ENCODE assay signal across 11 cellular contexts in the genomic region with DNA sequence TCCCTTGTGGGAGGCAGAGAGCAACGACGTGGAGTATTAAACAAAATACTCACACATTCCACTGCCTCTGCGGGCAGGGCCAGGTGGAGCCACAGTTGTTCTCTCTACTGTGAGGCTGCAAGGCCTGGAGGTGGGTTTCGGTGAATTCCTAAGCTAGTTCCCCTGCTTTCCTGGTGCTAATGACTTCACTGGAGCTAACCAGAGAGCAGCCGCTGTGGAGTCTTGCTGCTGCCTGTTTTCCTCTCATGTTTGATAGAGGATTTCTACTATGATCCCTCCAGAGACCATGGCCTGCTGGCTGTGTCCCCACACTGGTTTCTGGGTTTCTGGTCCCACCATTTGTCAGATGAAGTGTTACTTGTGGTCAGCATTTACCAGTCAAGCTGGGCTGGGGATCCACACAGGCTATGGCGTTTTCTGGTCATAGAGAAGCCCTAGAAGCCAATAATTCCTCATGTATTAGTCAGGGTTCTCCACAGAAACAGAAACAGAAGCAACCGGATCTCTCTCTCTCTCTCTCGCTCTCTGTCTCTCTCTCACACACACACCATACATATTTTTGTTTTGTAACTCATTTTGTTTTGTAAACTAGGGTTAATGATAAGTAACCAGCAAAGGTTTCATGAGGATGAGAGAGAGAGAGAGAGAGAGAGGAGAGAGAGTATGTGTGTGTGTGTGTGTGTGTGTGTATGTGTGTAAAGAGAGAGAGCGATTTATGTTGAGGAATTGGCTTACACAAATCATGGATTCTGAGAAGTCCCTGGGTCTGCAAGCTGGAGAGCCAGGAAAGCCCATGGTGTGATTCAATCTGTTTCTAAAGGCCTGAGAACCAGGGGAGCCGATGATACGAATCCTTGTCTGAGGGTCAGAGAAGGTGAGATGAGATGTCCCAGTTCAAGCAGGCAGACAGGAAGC.
DNase-seq lines count a peak whose midpoint lies in the region; ATAC-seq, FAIRE-seq and TF ChIP-seq lines count a peak whose summit lies in the region.
"Had no signal": no experiment of that assay in that cellular context is flagged by ENCODE, and none has a peak within 500 bp of the region (broad histone marks: within the 10 kb centered on the region; RNA-seq: fewer than 3 reads in every experiment).

No MANE protein-coding gene starts in this region.

- H3K9ac ChIP-seq in GM23248 (peak overlapping the region; percentile 30; the same call in 1 of the 2 replicates), astrocyte (ENCODE audit: low read length) (peak overlapping the region; percentile 53)

- no peak for TF ChIP-seq CTCF in astrocyte (IDR thresholded peaks at IDR 0.05; ENCODE audit: insufficient read depth, low read depth, low read length)

- H3K4me1 ChIP-seq in GM23248 (ENCODE audit: insufficient read depth) (peaks cover 8% of the 10 kb centered on the region), astrocyte (ENCODE audit: insufficient read depth, low read length) (peaks cover 13% of the 10 kb centered on the region)

- H3K27me3 ChIP-seq in GM23248 (replicated peaks; ENCODE audit: insufficient read depth): no peaks in the 10 kb centered on the region
- no peaks in the 10 kb centered on the region for H3K27me3 ChIP-seq in astrocyte (ENCODE audit: insufficient read depth, low read length)
- no peaks in the 10 kb centered on the region for H3K27me3 ChIP-seq in H7 (ENCODE audit: control insufficient read depth, insufficient read depth, low read length)
- H3K27me3 ChIP-seq: adrenal gland had no signal

- ATAC-seq in stimulated activated memory B cell treated with anti-CD40 and anti-IgM and Interleukin-4, amounts not matched to agents 10 μg/mL and 1 μg/mL and 100 μg/mL, for 72 hours: no peak
- ATAC-seq: activated CD8-positive, alpha-beta T cell treated with anti-CD3 and anti-CD28 coated beads, Interleukin-2, amount 10 ng/mL, durations not matched to agents 7 days and 5 days had no signal

- H3K9me3 Mint-ChIP-seq in astrocyte (ENCODE audit: unreplicated experiment) (no peaks in the 10 kb centered on the region), immature natural killer cell (no peaks in the 10 kb centered on the region)
- peaks cover 3% of the 10 kb centered on the region for H3K9me3 Mint-ChIP-seq in stimulated activated memory B cell treated with anti-CD40 and anti-IgM and Interleukin-4, amounts not matched to agents 10 μg/mL and 1 μg/mL and 100 μg/mL, for 72 hours

- H3K9me2 ChIP-seq in GM23248 (ENCODE audit: insufficient read depth): no peaks in the 10 kb centered on the region

- H3K4me1 Mint-ChIP-seq in astrocyte (ENCODE audit: low read depth, unreplicated experiment) (peaks cover 17% of the 10 kb centered on the region), immature natural killer cell (no peaks in the 10 kb centered on the region)
- peaks cover 38% of the 10 kb centered on the region for H3K4me1 Mint-ChIP-seq in stimulated activated memory B cell treated with anti-CD40 and anti-IgM and Interleukin-4, amounts not matched to agents 10 μg/mL and 1 μg/mL and 100 μg/mL, for 72 hours

- no peaks in the 10 kb centered on the region for H4K20me1 ChIP-seq in GM23248 (ENCODE audit: insufficient read depth)
- no peaks in the 10 kb centered on the region for H4K20me1 ChIP-seq in astrocyte (ENCODE audit: insufficient read depth, low read length)

- H3K79me2 ChIP-seq in GM23248 (ENCODE audit: insufficient read depth) (no peaks in the 10 kb centered on the region), astrocyte (ENCODE audit: insufficient read depth, low read length) (no peaks in the 10 kb centered on the region)

- H3K27ac ChIP-seq in GM23248 (peak overlapping the region; percentile 13; the same call in 1 of the 2 replicates), astrocyte (ENCODE audit: low read depth, low read length) (peak overlapping the region; percentile 62)

- FAIRE-seq in astrocyte (lab: Jason Lieb, UNC): peak; percentile 39

- peak overlapping the region; percentile 99 for H3K27ac Mint-ChIP-seq in astrocyte (ENCODE audit: unreplicated experiment)
- peak overlapping the region; percentile 54 for H3K27ac Mint-ChIP-seq in stimulated activated memory B cell treated with anti-CD40 and anti-IgM and Interleukin-4, amounts not matched to agents 10 μg/mL and 1 μg/mL and 100 μg/mL, for 72 hours
- no peak overlapping the region for H3K27ac Mint-ChIP-seq in immature natural killer cell
- H3K27ac Mint-ChIP-seq: activated CD8-positive, alpha-beta T cell treated with anti-CD3 and anti-CD28 coated beads, Interleukin-2, amount 10 ng/mL, durations not matched to agents 7 days and 5 days had no signal

- H3K36me3 Mint-ChIP-seq in astrocyte (ENCODE audit: low read depth, unreplicated experiment) (no peaks in the 10 kb centered on the region), immature natural killer cell (no peaks in the 10 kb centered on the region)
- H3K36me3 Mint-ChIP-seq in stimulated activated memory B cell treated with anti-CD40 and anti-IgM and Interleukin-4, amounts not matched to agents 10 μg/mL and 1 μg/mL and 100 μg/mL, for 72 hours: no peaks in the 10 kb centered on the region

- peak overlapping the region; percentile 73 for H2AFZ ChIP-seq in GM23248
- peak overlapping the region; percentile 46 for H2AFZ ChIP-seq in astrocyte (ENCODE audit: low read depth, low read length)

- 51 to 52% methylated on average over 11 of the region's 11 CpGs for WGBS in GM23248 (ENCODE audit: low coverage in 1 of 2, low lambda C conversion rate in 2 of 2, missing lambda C conversion rate in 2 of 2), 2 experiments

- H3K9me3 ChIP-seq in GM23248 (ENCODE audit: low read depth) (no peaks in the 10 kb centered on the region), astrocyte (ENCODE audit: insufficient read depth, low read depth, low read length) (peaks cover 2% of the 10 kb centered on the region)

- peak overlapping the region; percentile 43 for H3K4me3 Mint-ChIP-seq in astrocyte (ENCODE audit: unreplicated experiment)
- no peak overlapping the region for H3K4me3 Mint-ChIP-seq in stimulated activated memory B cell treated with anti-CD40 and anti-IgM and Interleukin-4, amounts not matched to agents 10 μg/mL and 1 μg/mL and 100 μg/mL, for 72 hours
- H3K4me3 Mint-ChIP-seq in immature natural killer cell: no peak overlapping the region
- H3K4me3 Mint-ChIP-seq: activated CD8-positive, alpha-beta T cell treated with anti-CD3 and anti-CD28 coated beads, Interleukin-2, amount 10 ng/mL, durations not matched to agents 7 days and 5 days had no signal

- peak overlapping the region; percentile 65 for H3K4me2 ChIP-seq in GM23248 (ENCODE audit: unreplicated experiment)
- H3K4me2 ChIP-seq in astrocyte (ENCODE audit: low read length): peak overlapping the region; percentile 72

- H3K27me3 Mint-ChIP-seq in astrocyte (ENCODE audit: low read depth, unreplicated experiment) (peaks cover 5% of the 10 kb centered on the region), immature natural killer cell (ENCODE audit: low read depth in 3 of 3) (peaks cover 0 to 8% (median 5%) of the 10 kb centered on the region in 3 donors)
- H3K27me3 Mint-ChIP-seq in stimulated activated memory B cell treated with anti-CD40 and anti-IgM and Interleukin-4, amounts not matched to agents 10 μg/mL and 1 μg/mL and 100 μg/mL, for 72 hours: no peaks in the 10 kb centered on the region

- peak overlapping the region; percentile 52 for H3K4me3 ChIP-seq in GM23248
- H3K4me3 ChIP-seq in astrocyte (ENCODE audit: insufficient read depth, low read depth, low read length): no peak overlapping the region
- H3K4me3 ChIP-seq in H7 (ENCODE audit: insufficient read depth, low read depth, low read length): no peak overlapping the region
- H3K4me3 ChIP-seq: adrenal gland had no signal

- H3K36me3 ChIP-seq in GM23248 (ENCODE audit: low read depth) (no peaks in the 10 kb centered on the region), astrocyte (ENCODE audit: insufficient read depth, low read length) (no peaks in the 10 kb centered on the region), H7 (replicated peaks; ENCODE audit: control insufficient read depth, insufficient read depth, low read length) (no peaks in the 10 kb centered on the region)
- H3K36me3 ChIP-seq: adrenal gland had no signal

- in situ Hi-C loops in GM23248 (cut with MboI): no loop called here

- no peaks in the 10 kb centered on the region for H3F3A ChIP-seq in GM23248 (ENCODE audit: insufficient read depth)

- DNase-seq in GM23248 (peak; percentile 77), astrocyte (ENCODE audit: low read depth) (peak; percentile 95), iPS-NIHi7 (ENCODE audit: extremely low spot score) (peak; percentile 52), immature natural killer cell (no peak), Ammon's horn (ENCODE audit: low spot score) (no peak), DMS153 treated with DMSO at 0.1 percent for 48 hours (lab: John Stamatoyannopoulos, UW; ENCODE audit: unreplicated experiment) (no peak), H7 (no peak)
- DNase-seq: activated CD8-positive, alpha-beta T cell treated with anti-CD3 and anti-CD28 coated beads, Interleukin-2, amount 10 ng/mL, durations not matched to agents 7 days and 5 days; adrenal gland; occipital lobe had no signal

Comparison
In these comparisons a context has a peak if more than half of its experiments do, and no peak if none do; other contexts are left out.
1. DNase-seq: peak in GM23248 (single experiment), astrocyte (single experiment) and iPS-NIHi7 (single experiment); none in immature natural killer cell (0 of 3), Ammon's horn (single experiment), DMS153 treated with DMSO at 0.1 percent for 48 hours (single experiment) and H7 (single experiment).
2. H3K27ac Mint-ChIP-seq: peak in astrocyte (single experiment) and stimulated activated memory B cell treated with anti-CD40 and anti-IgM and Interleukin-4, amounts not matched to agents 10 μg/mL and 1 μg/mL and 100 μg/mL, for 72 hours (single experiment); none in immature natural killer cell (0 of 6).